ENCODE assay signal across 1 cellular context in the genomic region with DNA sequence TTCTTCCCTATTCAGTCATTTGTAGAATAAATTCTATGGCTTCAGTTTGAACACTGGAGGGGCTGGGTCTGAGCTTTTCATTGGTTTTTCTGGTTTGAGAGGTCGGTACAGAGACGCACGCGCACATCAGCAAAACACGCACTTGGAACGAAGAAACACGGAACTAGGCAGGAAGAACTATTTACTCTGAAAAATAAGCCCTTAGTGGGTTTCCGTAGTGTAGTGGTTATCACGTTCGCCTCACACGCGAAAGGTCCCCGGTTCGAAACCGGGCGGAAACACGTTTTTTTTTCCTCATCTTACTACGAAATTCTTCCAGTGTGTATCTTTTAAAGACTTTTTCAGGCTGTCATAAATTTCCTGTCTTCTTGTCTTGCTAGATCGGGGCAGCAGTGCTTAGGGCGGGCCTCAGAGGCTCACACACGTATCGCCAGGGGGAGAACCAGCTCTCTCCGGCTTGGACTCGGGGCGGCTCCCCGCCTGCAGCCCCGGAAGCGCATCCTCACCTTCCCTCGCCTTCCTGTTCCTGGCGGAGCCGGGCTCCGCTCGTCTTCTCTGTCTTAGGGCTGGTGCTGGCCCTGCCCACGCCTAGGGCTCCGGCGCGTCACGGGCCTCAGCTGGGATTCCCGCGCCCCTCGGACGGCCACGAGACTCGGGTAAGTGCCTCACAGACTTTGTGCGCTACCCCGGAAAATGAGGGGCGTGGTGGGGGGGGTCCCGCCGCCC.
TF ChIP-seq lines count a peak whose summit lies in the region.

TSS of gene HMGN4 (plus strand) at position 521 of the 726 bp plus-strand sequence. CDS start 6,841 bp downstream, outside the sequence.

TF ChIP-seq in HepG2, 621 proteins besides CTCF, POLR2A, EP300 and RAD21 (continued from another document):
- TF ChIP-seq, protein P1, sequence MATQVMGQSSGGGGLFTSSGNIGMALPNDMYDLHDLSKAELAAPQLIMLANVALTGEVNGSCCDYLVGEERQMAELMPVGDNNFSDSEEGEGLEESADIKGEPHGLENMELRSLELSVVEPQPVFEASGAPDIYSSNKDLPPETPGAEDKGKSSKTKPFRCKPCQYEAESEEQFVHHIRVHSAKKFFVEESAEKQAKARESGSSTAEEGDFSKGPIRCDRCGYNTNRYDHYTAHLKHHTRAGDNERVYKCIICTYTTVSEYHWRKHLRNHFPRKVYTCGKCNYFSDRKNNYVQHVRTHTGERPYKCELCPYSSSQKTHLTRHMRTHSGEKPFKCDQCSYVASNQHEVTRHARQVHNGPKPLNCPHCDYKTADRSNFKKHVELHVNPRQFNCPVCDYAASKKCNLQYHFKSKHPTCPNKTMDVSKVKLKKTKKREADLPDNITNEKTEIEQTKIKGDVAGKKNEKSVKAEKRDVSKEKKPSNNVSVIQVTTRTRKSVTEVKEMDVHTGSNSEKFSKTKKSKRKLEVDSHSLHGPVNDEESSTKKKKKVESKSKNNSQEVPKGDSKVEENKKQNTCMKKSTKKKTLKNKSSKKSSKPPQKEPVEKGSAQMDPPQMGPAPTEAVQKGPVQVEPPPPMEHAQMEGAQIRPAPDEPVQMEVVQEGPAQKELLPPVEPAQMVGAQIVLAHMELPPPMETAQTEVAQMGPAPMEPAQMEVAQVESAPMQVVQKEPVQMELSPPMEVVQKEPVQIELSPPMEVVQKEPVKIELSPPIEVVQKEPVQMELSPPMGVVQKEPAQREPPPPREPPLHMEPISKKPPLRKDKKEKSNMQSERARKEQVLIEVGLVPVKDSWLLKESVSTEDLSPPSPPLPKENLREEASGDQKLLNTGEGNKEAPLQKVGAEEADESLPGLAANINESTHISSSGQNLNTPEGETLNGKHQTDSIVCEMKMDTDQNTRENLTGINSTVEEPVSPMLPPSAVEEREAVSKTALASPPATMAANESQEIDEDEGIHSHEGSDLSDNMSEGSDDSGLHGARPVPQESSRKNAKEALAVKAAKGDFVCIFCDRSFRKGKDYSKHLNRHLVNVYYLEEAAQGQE (IDR thresholded peaks at IDR 0.05; ENCODE audit: borderline replicate concordance in 1 of 2, low read depth in 1 of 2, low read length in 2 of 2), result no peak
- TF ChIP-seq SIX1 (CRISPR knock-in tag; IDR thresholded peaks at IDR 0.05; ENCODE audit: borderline replicate concordance) (peak; percentile 68; the same call in 1 of the 2 replicates), XRCC5 (optimal IDR thresholded peaks at IDR 0.05; ENCODE audit: low read length) (no peak), ELF3 (CRISPR knock-in tag; IDR thresholded peaks at IDR 0.05) (peak; percentile 86)
TF ChIP-seq in HepG2: peak in this region for 257.
